In genomic region chr6:6712258-6712978, GRCh38 we compare ENCODE assay signal across 1 cellular context.
TF ChIP-seq lines count a peak whose summit lies in the region.

No MANE protein-coding gene starts in this region.

TF ChIP-seq in GM12878, 131 proteins besides CTCF, POLR2A, EP300 and RAD21 (continued from another document):
- no peak for TF ChIP-seq IRF3 (IDR thresholded peaks at IDR 0.05)
- no peak for TF ChIP-seq KDM1A (IDR thresholded peaks at IDR 0.05; ENCODE audit: borderline replicate concordance)
- TF ChIP-seq TARDBP (IDR thresholded peaks at IDR 0.05; ENCODE audit: borderline replicate concordance), result no peak
